Comparison of ENCODE assay signal across 12 cellular contexts in genomic region chr2:31238906-31239841, GRCh38. TPM values are rescaled to one million over a fixed set of nuclear protein-coding genes. Genes with fewer than 3 reads are reported as not detected.
DNase-seq lines count a peak whose midpoint lies in the region; ATAC-seq and TF ChIP-seq lines count a peak whose summit lies in the region.
"Had no signal": no experiment of that assay in that cellular context is flagged by ENCODE, and none has a peak within 500 bp of the region (broad histone marks: within the 10 kb centered on the region; RNA-seq: fewer than 3 reads in every experiment).

No MANE protein-coding gene starts in this region.

- H3K4me1 ChIP-seq in adipocyte (ENCODE audit: control insufficient read depth, insufficient read depth, low read length) (peaks cover 14% of the 10 kb centered on the region), gastroesophageal sphincter (peaks cover 0 to 23% (median 14%) of the 10 kb centered on the region in 3 donors)

- peak overlapping the region; percentile 45 for H3K9ac ChIP-seq in adipocyte (ENCODE audit: low read length)

- H3K27ac ChIP-seq in gastroesophageal sphincter, result peak overlapping the region in 3 of 4 donors; percentile 54 to 68 (median 65)
- H3K27ac ChIP-seq in temporal lobe (ENCODE audit: low read depth, low read length), result peak overlapping the region; percentile 72

- ATAC-seq in gastroesophageal sphincter (peak; percentile 28), GM21423 (IDR thresholded peaks at IDR 0.05; ENCODE audit: unreplicated experiment) (no peak)
- ATAC-seq: naive thymus-derived CD8-positive, alpha-beta T cell had no signal

- TF ChIP-seq POLR2A in gastroesophageal sphincter (IDR thresholded peaks at IDR 0.05), result no peak

- 48 to 83% methylated on average over 1 to 4 of the region's 21 CpGs for WGBS in gastroesophageal sphincter (ENCODE audit: low coverage in 1 of 2), 2 donors

- H3K9me3 ChIP-seq in adipocyte (ENCODE audit: control insufficient read depth, low read length) (no peaks in the 10 kb centered on the region), gastroesophageal sphincter (no peaks in the 10 kb centered on the region)
- H3K9me3 ChIP-seq: MG63 had no signal

- DNase-seq in adipocyte (ENCODE audit: low read depth) (no peak), mesenteric fat pad (ENCODE audit: low spot score) (peak; percentile 88), SIG-M5 (lab: John Stamatoyannopoulos, UW) (no peak), SW 1271 (lab: John Stamatoyannopoulos, UW) (no peak)
- no peak for DNase-seq in activated naive CD4-positive, alpha-beta T cell treated with Interleukin-2 at 50 U/mL for 16 hours
- DNase-seq: GF-D8; MG63; naive thymus-derived CD8-positive, alpha-beta T cell; NCI-H446 had no signal

- no peaks in the 10 kb centered on the region for H3K36me3 ChIP-seq in adipocyte (ENCODE audit: control insufficient read depth, insufficient read depth, low read length, severe bottlenecking)
- no peaks in the 10 kb centered on the region for H3K36me3 ChIP-seq in gastroesophageal sphincter
- H3K36me3 ChIP-seq: MG63 had no signal

- no peak for TF ChIP-seq EP300 in gastroesophageal sphincter (IDR thresholded peaks at IDR 0.05)

- H3K4me3 ChIP-seq in adipocyte (ENCODE audit: low read length), result peak overlapping the region; percentile 38
- no peak overlapping the region for H3K4me3 ChIP-seq in gastroesophageal sphincter
- H3K4me3 ChIP-seq: MG63 had no signal

- no peaks in the 10 kb centered on the region for H3K27me3 ChIP-seq in adipocyte (replicated peaks; ENCODE audit: control insufficient read depth, insufficient read depth, low read length)
- H3K27me3 ChIP-seq in gastroesophageal sphincter, result no peaks in the 10 kb centered on the region
- H3K27me3 ChIP-seq: MG63 had no signal

- TF ChIP-seq CTCF in gastroesophageal sphincter (IDR thresholded peaks at IDR 0.05), result no peak

RNA-seq across cellular contexts. Expression of gene EHD3, which starts 5.2 kb away (rescaled TPM):
- total RNA-seq in gastroesophageal sphincter (1 to 10 TPM; 3.8 to 8.4 (median 4.9) TPM), mesenteric fat pad (2.4 TPM), temporal lobe (7.1 TPM)

RNA-seq across cellular contexts. Expression of gene CAPN14, which starts 21.9 kb away (rescaled TPM):
- 1 to 10 TPM in 2 of 4 donors, under 1 TPM in 2; 0.19 to 8.3 (median 1.1) TPM for total RNA-seq in gastroesophageal sphincter
- 0.10 TPM for total RNA-seq in mesenteric fat pad
- 0.98 TPM for total RNA-seq in temporal lobe
